ENCODE assay signal across 8 cellular contexts in genomic region chr11:35662649-35663407, GRCh38.
DNase-seq lines count a peak whose midpoint lies in the region; ATAC-seq and TF ChIP-seq lines count a peak whose summit lies in the region.

Gene TRIM44 (plus strand): TSS chr11:35662775. CDS start chr11:35663112, 337 bp downstream.

- DNase-seq in AG04449 (ENCODE audit: low read depth, low spot score) (no peak), NCI-H2227 (lab: John Stamatoyannopoulos, UW; ENCODE audit: unreplicated experiment) (peak; percentile 90), choroid plexus epithelial cell (ENCODE audit: low read depth) (peak; percentile 82), kidney tubule cell (ENCODE audit: low spot score) (peak; percentile 90)
- peak; percentile 69 for DNase-seq in activated CD4-positive, alpha-beta T cell treated with anti-CD3 and anti-CD28 coated beads for 24 hours (ENCODE audit: low read depth in 2 of 2)
- DNase-seq in stimulated activated CD4-positive, alpha-beta T cell treated with anti-CD3 and anti-CD28 coated beads, Interleukin-1b, Interleukin-23, amount 100 ng/mL, for 24 hours (ENCODE audit: low read depth in 4 of 4, low spot score in 1 of 4), result peak; percentile 51 to 78 (median 66)

- ATAC-seq in GM18861 (IDR thresholded peaks at IDR 0.05; ENCODE audit: unreplicated experiment) (peak; percentile 81), HG03097 (IDR thresholded peaks at IDR 0.05; ENCODE audit: low FRiP score, unreplicated experiment) (peak; percentile 83)

- POLR2A ChIA-PET in AG04449 (lab: Yijun Ruan, JAX), result interaction anchor here (1.3 kb wide), 1 partner anchor 13 kb away, joined by 3 read pairs; no protein-coding TSS in a partner anchor

- TF ChIP-seq CTCF in AG04449 (IDR thresholded peaks at IDR 0.05; ENCODE audit: insufficient read depth, low read length, missing control alignments) (no peak), choroid plexus epithelial cell (conservative IDR thresholded peaks at IDR 0.05; ENCODE audit: low read depth, low read length) (no peak)

- CTCF ChIA-PET in AG04449 (lab: Yijun Ruan, JAX), result interaction anchor here (2.0 kb wide), 1 partner anchor 15 kb away, joined by 4 read pairs; no protein-coding TSS in a partner anchor

- peak within 1 kb of the TSS; percentile 77 for H3K4me3 ChIP-seq in AG04449 (ENCODE audit: low read depth, low read length)
- H3K4me3 ChIP-seq in choroid plexus epithelial cell (ENCODE audit: low read depth, low read length), result peak within 1 kb of the TSS; percentile 80
